8 cellular contexts compared by ENCODE assay signal in genomic region chr4:99537674-99538073, GRCh38. TPM values are rescaled to one million over a fixed set of nuclear protein-coding genes. Genes with fewer than 3 reads are reported as not detected.
"Had no signal": no experiment of that assay in that cellular context is flagged by ENCODE, and none has a peak within 500 bp of the region (broad histone marks: within the 10 kb centered on the region; RNA-seq: fewer than 3 reads in every experiment).

No MANE protein-coding gene starts in this region.

- H2AFZ ChIP-seq: GM23338 had no signal

- DNase-seq: H9, HCEC 1CT had no signal

- H3K4me1 Mint-ChIP-seq: IgD-negative memory B cell had no signal

- H3K27me3 Mint-ChIP-seq: IgD-negative memory B cell had no signal

- H3K4me3 ChIP-seq: GM23338 had no signal

- H3K27ac Mint-ChIP-seq: GM23338, H9, IgD-negative memory B cell had no signal

- H3K4me2 ChIP-seq: GM23338 had no signal

- ATAC-seq: GM23338 had no signal

- FAIRE-seq: H1, H54, HTR-8/SVneo had no signal

- H3K36me3 Mint-ChIP-seq: IgD-negative memory B cell had no signal

- H3K4me3 Mint-ChIP-seq: GM23338, H9, IgD-negative memory B cell had no signal

RNA-seq across cellular contexts. Expression of gene C4orf17, which starts 26.9 kb away (rescaled TPM):
- total RNA-seq: GM23338, H1, H9, HT-29 had no signal
- polyA plus RNA-seq: GM23338, H1, IgD-negative memory B cell had no signal

RNA-seq across cellular contexts. Expression of gene MTTP, which starts 37.0 kb away (rescaled TPM):
- total RNA-seq: HT-29 had no signal
- polyA plus RNA-seq: IgD-negative memory B cell had no signal
